12 cellular contexts compared by ENCODE assay signal in the genomic region with DNA sequence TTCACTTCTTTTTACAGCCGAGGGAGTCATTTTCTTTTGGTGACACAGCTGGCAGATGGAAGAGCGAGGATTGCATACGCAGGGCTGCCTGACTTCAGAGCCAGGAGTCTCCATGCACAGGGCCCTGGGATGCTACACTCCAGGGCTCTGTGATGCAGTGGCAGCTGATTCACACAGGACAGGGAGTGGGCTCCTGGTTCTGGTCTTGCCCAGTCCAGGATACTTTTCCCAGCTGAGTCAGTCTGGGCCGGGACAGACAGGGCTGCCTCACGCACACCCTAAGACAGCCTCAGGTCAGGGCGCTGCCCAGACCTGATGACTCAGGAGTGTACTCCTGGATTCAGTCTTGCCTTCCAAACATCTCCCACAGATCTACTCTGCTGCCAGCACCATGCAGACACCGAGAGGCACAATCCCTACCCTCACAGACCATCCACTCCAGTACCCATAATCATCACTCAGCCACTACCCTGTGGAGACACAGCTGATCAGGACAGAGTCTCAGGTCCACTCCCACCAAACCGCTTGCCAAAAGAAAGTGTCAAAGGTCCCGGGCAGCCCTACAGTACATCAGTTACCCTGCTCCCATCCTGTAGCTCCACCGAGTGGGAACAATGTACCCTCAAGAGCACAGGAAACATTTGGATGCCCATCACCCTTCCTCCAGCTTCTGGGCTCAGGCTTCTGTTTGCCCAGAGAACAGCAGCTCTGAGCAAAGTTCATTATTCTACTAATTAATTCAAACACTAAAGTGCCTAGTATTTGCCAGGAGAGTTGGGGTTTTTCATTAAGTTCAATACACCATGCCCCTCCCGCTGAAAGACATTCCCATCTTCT. TPM values are rescaled to one million over a fixed set of nuclear protein-coding genes. Genes with fewer than 3 reads are reported as not detected.
DNase-seq lines count a peak whose midpoint lies in the region; ATAC-seq, FAIRE-seq and TF ChIP-seq lines count a peak whose summit lies in the region.
"Had no signal": no experiment of that assay in that cellular context is flagged by ENCODE, and none has a peak within 500 bp of the region (broad histone marks: within the 10 kb centered on the region; RNA-seq: fewer than 3 reads in every experiment).

No MANE protein-coding gene starts in this region.

- H3K36me3 ChIP-seq in H1 (ENCODE audit: control insufficient read depth in 2 of 4, insufficient read depth in 4 of 4, low read length in 3 of 4) (peaks cover 0 to 12% (median 4%) of the 10 kb centered on the region in 4 experiments; a peak in 5 of 8 replicates), aorta (ENCODE audit: control insufficient read depth in 1 of 2, insufficient read depth in 2 of 2, low read length in 1 of 2) (no peaks in the 10 kb centered on the region)

- peak overlapping the region; percentile 80; the same call in 1 of the 2 replicates for H2BK20ac ChIP-seq in H1 (ENCODE audit: low read length)

- POLR2A ChIA-PET in H1 (lab: Charles Lee; ENCODE audit: partially characterized antibody), result interaction anchor here (0.9 to 8.1 kb wide), 13 partner anchors 10 to 91 kb away, joined by 3 to 60 read pairs (median 4); a partner anchor contains a TSS

- H3K4me2 ChIP-seq in H1 (ENCODE audit: insufficient read depth in 1 of 2, low read depth in 2 of 2, low read length in 2 of 2), result no peak overlapping the region

- H3K23me2 ChIP-seq in H1 (ENCODE audit: low read depth, low read length), result no peaks in the 10 kb centered on the region

- H3K4ac ChIP-seq in H1 (replicated peaks; ENCODE audit: insufficient read length, low read depth, low read length), result no peak overlapping the region

- peaks cover 11 to 38% (median 23%) of the 10 kb centered on the region in 4 experiments for H3K4me1 ChIP-seq in H1 (replicated peaks in 1 of 4; ENCODE audit: control insufficient read depth in 3 of 4, insufficient read depth in 4 of 4, low read length in 3 of 4)
- H3K4me1 ChIP-seq in aorta (ENCODE audit: control insufficient read depth in 1 of 2, insufficient read depth in 2 of 2, low read length in 2 of 2), result peaks cover 0 to 4% of the 10 kb centered on the region in 2 donors

- no peak overlapping the region for H4K5ac ChIP-seq in H1 (ENCODE audit: insufficient read length, low read depth, low read length)

- no peak for TF ChIP-seq CTCF in H1 (IDR thresholded peaks at IDR 0.05; ENCODE audit: control extremely low read depth in 1 of 3, insufficient read depth in 1 of 3, low read depth in 1 of 3, low read length in 3 of 3)

- no peak overlapping the region for H3K18ac ChIP-seq in H1 (ENCODE audit: extremely low read depth, low read length)

- intact Hi-C loops in Right ventricle myocardium superior (cut with DNase I) (no loop called here), Right ventricle myocardium inferior (cut with DNase I) (no loop called here), aorta (cut with DNase I) (loop anchor here in 1 of 2 donors (5.0 kb wide), 1 partner anchor 81 kb away; a partner anchor contains a TSS)

- peaks cover 0 to 63% of the 10 kb centered on the region in 2 experiments; a peak in 3 of 4 replicates for H3K79me2 ChIP-seq in H1 (ENCODE audit: control insufficient read depth in 1 of 2, insufficient read depth in 2 of 2, low read length in 2 of 2)

- 0 out of 2 replicates have a peak overlapping the region, but pooled peaks have one; percentile 46 for H2BK15ac ChIP-seq in H1 (ENCODE audit: low read length)

- no peak overlapping the region for H3K9ac ChIP-seq in H1 (replicated peaks in 1 of 4; ENCODE audit: extremely low read depth in 1 of 4, low read depth in 3 of 4, low read length in 3 of 4)

- H3K14ac ChIP-seq in H1 (ENCODE audit: insufficient read length), result no peak overlapping the region

- H3K79me1 ChIP-seq in H1 (ENCODE audit: low read depth, low read length), result peaks cover 19% of the 10 kb centered on the region

- DNase-seq in Right ventricle myocardium superior (no peak), Right ventricle myocardium inferior (ENCODE audit: missing footprints) (no peak), H1 (ENCODE audit: low read depth in 1 of 2, low spot score in 2 of 2) (no peak), midbrain (lab: John Stamatoyannopoulos, UW) (peak; percentile 32), aorta (peak; percentile 78 to 86), NCI-H748 treated with DMSO at 0.1 percent for 48 hours (lab: John Stamatoyannopoulos, UW) (no peak), T-helper 9 cell (no peak)
- no peak for DNase-seq in activated CD4-positive, CD25-positive, alpha-beta regulatory T cell (lab: John Stamatoyannopoulos, UW)
- DNase-seq: immature natural killer cell; NCI-H1417; stimulated activated naive CD4-positive, alpha-beta T cell treated with Interleukin-2 at 50 U/mL for 16 hours had no signal

- H2AK5ac ChIP-seq in H1 (ENCODE audit: low read depth, low read length), result 0 out of 2 replicates have a peak overlapping the region, but pooled peaks have one; percentile 65

- H3K4me3 ChIP-seq in H1 (ENCODE audit: extremely low read depth in 1 of 4, insufficient read depth in 2 of 4, low read depth in 3 of 4, low read length in 4 of 4), result no peak overlapping the region
- no peak overlapping the region for H3K4me3 ChIP-seq in aorta (ENCODE audit: low read length in 2 of 2)

- no peak overlapping the region for H3K56ac ChIP-seq in H1 (replicated peaks; ENCODE audit: insufficient read length, low read depth, low read length)

- no peaks in the 10 kb centered on the region for H3K9me3 ChIP-seq in H1 (ENCODE audit: insufficient read depth in 2 of 2, low read depth in 1 of 2, low read length in 1 of 2)
- no peaks in the 10 kb centered on the region for H3K9me3 ChIP-seq in aorta (ENCODE audit: control insufficient read depth, low read length)

- ATAC-seq in Right ventricle myocardium superior (ENCODE audit: poor library complexity) (peak; percentile 18), Right ventricle myocardium inferior (no peak), aorta (ENCODE audit: low FRiP score) (peak; percentile 67)

- CTCF ChIA-PET in H1 (lab: Charles Lee; ENCODE audit: partially characterized antibody), result interaction anchor here (0.7 to 5.0 kb wide), 17 partner anchors 7 to 434 kb away, joined by 3 to 44 read pairs (median 4); a partner anchor contains a TSS

- H2BK12ac ChIP-seq in H1 (ENCODE audit: low read depth, low read length), result peak overlapping the region; percentile 50; the same call in 1 of the 2 replicates

- no peak overlapping the region for H2BK120ac ChIP-seq in H1 (replicated peaks; ENCODE audit: low read depth, low read length)

- H2AFZ ChIP-seq in H1 (ENCODE audit: low read length), result no peak overlapping the region

- H2BK5ac ChIP-seq in H1 (ENCODE audit: low read depth, low read length), result peak overlapping the region; percentile 56

- peaks cover 0 to 2% of the 10 kb centered on the region in 2 experiments for H4K20me1 ChIP-seq in H1 (replicated peaks in 1 of 2; ENCODE audit: control insufficient read depth in 1 of 2, insufficient read depth in 2 of 2, low read length in 2 of 2)

- no peak overlapping the region for H4K8ac ChIP-seq in H1 (ENCODE audit: extremely low read depth, insufficient read depth, low read length)

- H4K91ac ChIP-seq in H1 (replicated peaks; ENCODE audit: insufficient read length, low read length), result no peak overlapping the region

- no peak for FAIRE-seq in H1 (lab: Jason Lieb, UNC)
- FAIRE-seq: A204.1 had no signal

- no peaks in the 10 kb centered on the region for H3K27me3 ChIP-seq in H1 (replicated peaks in 1 of 4; ENCODE audit: control insufficient read depth in 3 of 4, extremely low read depth in 1 of 4, insufficient read depth in 3 of 4, low read length in 3 of 4)
- H3K27me3 ChIP-seq in aorta (ENCODE audit: control insufficient read depth in 1 of 2, insufficient read depth in 2 of 2, low read length in 1 of 2), result no peaks in the 10 kb centered on the region

- H3K27ac ChIP-seq in H1 (ENCODE audit: low read depth, low read length) (peak overlapping the region; percentile 59; the same call in 1 of the 2 replicates), aorta (ENCODE audit: low read depth in 1 of 2, low read length in 2 of 2) (peak overlapping the region; percentile 52 to 83)

- TF ChIP-seq POLR2A in H1 (IDR thresholded peaks at IDR 0.05; ENCODE audit: control extremely low read depth in 1 of 2, low read depth in 2 of 2, low read length in 2 of 2), result no peak

- H3K23ac ChIP-seq in H1 (ENCODE audit: insufficient read length), result no peak overlapping the region

- WGBS in H1 (ENCODE audit: extremely low coverage in 1 of 2, insufficient coverage in 1 of 2, insufficient read length in 1 of 2, insufficient replicate concordance in 2 of 2, low coverage in 1 of 2, low lambda C conversion rate in 2 of 2, missing lambda C conversion rate in 1 of 2), 2 experiments, result 92% methylated on average over 11 of the region's 11 CpGs; no CpG with 5 or more reads in 1 of the 2 experiments
- WGBS in aorta, 2 donors, result 40 to 47% methylated on average over 11 of the region's 11 CpGs

- no peak for TF ChIP-seq EP300 in H1 (IDR thresholded peaks at IDR 0.05; ENCODE audit: borderline replicate concordance in 1 of 2, low read depth in 2 of 2, low read length in 2 of 2)

- TF ChIP-seq RAD21 in H1 (IDR thresholded peaks at IDR 0.05 in 1 of 2, conservative IDR thresholded peaks at IDR 0.05 in 1 of 2; ENCODE audit: low read depth in 2 of 2, low read length in 2 of 2), result no peak

RNA-seq across cellular contexts. Expression of a gene that starts 11.5 kb away (rescaled TPM):
- total RNA-seq in Right ventricle myocardium superior (80.7 TPM), Right ventricle myocardium inferior (82.1 TPM), aorta (100 to 1,000 TPM in 1 of 2 donors, 10 to 100 TPM in 1; 51.2 to 114 TPM)
- 59.2 and 60.2 TPM in 2 replicates for total RNA-seq in H1 (2021; fragmentation: NEBNext Ultra II Directional; extraction: Animal tissue kit (Norgen Biotek cat#: 25700))
- polyA plus RNA-seq in H1 (2011; rRNA removed) (29.9 and 34.6 TPM in 2 replicates), aorta (10 to 100 TPM; 19.2 to 50.6 TPM)
- polyA plus RNA-seq in H1 (2011; cell fraction: cytosol; rRNA removed), result 33.3 TPM
- 20.2 TPM for polyA plus RNA-seq in H1 (2011; cell fraction: nucleus; rRNA removed)
- 49.5 to 58.2 TPM (median 53.1 TPM) in 4 replicates for polyA plus RNA-seq in H1 (2012, experiment 1 of 2)
- 62.5 TPM for polyA plus RNA-seq in H1 (2012, experiment 2 of 2)
- polyA plus RNA-seq in H1 (2013, experiment 1 of 2), result 51.2 TPM
- 59.1 TPM for polyA plus RNA-seq in H1 (2013, experiment 2 of 2)
- 65.3 and 74.9 TPM in 2 replicates for polyA minus RNA-seq in H1 (2011; rRNA and poly(A)+ RNA removed)
- polyA minus RNA-seq in H1 (2011; cell fraction: cytosol; rRNA and poly(A)+ RNA removed), result 45.6 TPM
- polyA minus RNA-seq in H1 (2011; cell fraction: nucleus; rRNA and poly(A)+ RNA removed), result 17.7 TPM

RNA-seq across cellular contexts. Expression of a gene that starts 26.2 kb away (rescaled TPM):
- total RNA-seq in Right ventricle myocardium superior (25.3 TPM), Right ventricle myocardium inferior (21.9 TPM), aorta (10 to 100 TPM; 20.3 to 25.0 TPM)
- total RNA-seq in H1 (2021; fragmentation: NEBNext Ultra II Directional; extraction: Animal tissue kit (Norgen Biotek cat#: 25700)), result 18.2 and 19.6 TPM in 2 replicates
- polyA plus RNA-seq in H1 (2011; rRNA removed) (50.8 and 57.4 TPM in 2 replicates), aorta (10 to 100 TPM; 14.3 to 14.4 TPM)
- 29.3 TPM for polyA plus RNA-seq in H1 (2011; cell fraction: cytosol; rRNA removed)
- 32.0 TPM for polyA plus RNA-seq in H1 (2011; cell fraction: nucleus; rRNA removed)
- 15.1 to 17.8 TPM (median 16.5 TPM) in 4 replicates for polyA plus RNA-seq in H1 (2012, experiment 1 of 2)
- 23.0 TPM for polyA plus RNA-seq in H1 (2012, experiment 2 of 2)
- 15.6 TPM for polyA plus RNA-seq in H1 (2013, experiment 1 of 2)
- polyA plus RNA-seq in H1 (2013, experiment 2 of 2), result 18.9 TPM
- polyA minus RNA-seq in H1 (2011; rRNA and poly(A)+ RNA removed), result 44.9 and 51.1 TPM in 2 replicates
- polyA minus RNA-seq in H1 (2011; cell fraction: cytosol; rRNA and poly(A)+ RNA removed), result 15.0 TPM
- polyA minus RNA-seq in H1 (2011; cell fraction: nucleus; rRNA and poly(A)+ RNA removed), result 21.8 TPM

RNA-seq across cellular contexts. Expression of a gene that starts 28.6 kb away (rescaled TPM):
- total RNA-seq in Right ventricle myocardium superior (not detected), Right ventricle myocardium inferior (not detected), aorta (under 1 TPM; 0.42 to 0.69 TPM)
- total RNA-seq in H1 (2021; fragmentation: NEBNext Ultra II Directional; extraction: Animal tissue kit (Norgen Biotek cat#: 25700)), result 4.0 and 4.4 TPM in 2 replicates
- polyA plus RNA-seq in H1 (2011; rRNA removed) (2.1 and 3.6 TPM in 2 replicates), aorta (under 1 TPM in 1 of 2 donors, not detected in 1; 0.18 TPM)
- polyA plus RNA-seq in H1 (2011; cell fraction: cytosol; rRNA removed), result 2.5 TPM
- 5.2 TPM for polyA plus RNA-seq in H1 (2011; cell fraction: nucleus; rRNA removed)
- 0.86 to 2.7 TPM (median 2.3 TPM) in 4 replicates for polyA plus RNA-seq in H1 (2012, experiment 1 of 2)
- polyA plus RNA-seq in H1 (2012, experiment 2 of 2), result 1.5 TPM
- polyA plus RNA-seq in H1 (2013, experiment 1 of 2), result 2.7 TPM
- polyA plus RNA-seq in H1 (2013, experiment 2 of 2), result 2.1 TPM
- polyA minus RNA-seq in H1 (2011; rRNA and poly(A)+ RNA removed), result 0.59 and 0.63 TPM in 2 replicates
- 2.1 TPM for polyA minus RNA-seq in H1 (2011; cell fraction: cytosol; rRNA and poly(A)+ RNA removed)
- 1.4 TPM for polyA minus RNA-seq in H1 (2011; cell fraction: nucleus; rRNA and poly(A)+ RNA removed)
- polyA plus RNA-seq: immature natural killer cell had no signal

RNA-seq across cellular contexts. Expression of a gene that starts 30.1 kb away (rescaled TPM):
- total RNA-seq in Right ventricle myocardium superior, result not detected
- total RNA-seq in Right ventricle myocardium inferior, result not detected
- 0.67 and 0.73 TPM in 2 replicates for total RNA-seq in H1 (2021; fragmentation: NEBNext Ultra II Directional; extraction: Animal tissue kit (Norgen Biotek cat#: 25700))
- polyA plus RNA-seq in H1 (2011; rRNA removed), result 1.3 and 1.5 TPM in 2 replicates
- 1.0 TPM for polyA plus RNA-seq in H1 (2011; cell fraction: cytosol; rRNA removed)
- polyA plus RNA-seq in H1 (2011; cell fraction: nucleus; rRNA removed), result 1.8 TPM
- polyA plus RNA-seq in H1 (2012, experiment 1 of 2), result 0.22 to 0.98 TPM (median 0.68 TPM) in 4 replicates
- 0.47 TPM for polyA plus RNA-seq in H1 (2012, experiment 2 of 2)
- polyA plus RNA-seq in H1 (2013, experiment 1 of 2), result 0.79 TPM
- 0.72 TPM for polyA plus RNA-seq in H1 (2013, experiment 2 of 2)
- polyA minus RNA-seq in H1 (2011; rRNA and poly(A)+ RNA removed), result 0.15 and 0.32 TPM in 2 replicates
- polyA minus RNA-seq in H1 (2011; cell fraction: cytosol; rRNA and poly(A)+ RNA removed), result not detected
- 0.70 TPM for polyA minus RNA-seq in H1 (2011; cell fraction: nucleus; rRNA and poly(A)+ RNA removed)
- total RNA-seq in aorta, result not detected
- polyA plus RNA-seq in aorta, result under 1 TPM; 0.08 to 0.38 TPM
- polyA plus RNA-seq: immature natural killer cell had no signal

RNA-seq across cellular contexts. Expression of a gene that starts 41.4 kb away (rescaled TPM):
- 1.2 TPM for total RNA-seq in Right ventricle myocardium superior
- total RNA-seq in Right ventricle myocardium inferior, result 0.73 TPM
- not detected in 2 replicates for total RNA-seq in H1 (2021; fragmentation: NEBNext Ultra II Directional; extraction: Animal tissue kit (Norgen Biotek cat#: 25700))
- not detected in 2 replicates for polyA plus RNA-seq in H1 (2011; rRNA removed)
- 0.03 TPM for polyA plus RNA-seq in H1 (2011; cell fraction: cytosol; rRNA removed)
- polyA plus RNA-seq in H1 (2011; cell fraction: nucleus; rRNA removed), result 1.6 TPM
- polyA plus RNA-seq in H1 (2012, experiment 1 of 2), result 0.42 to 0.67 TPM (median 0.60 TPM) in 4 replicates
- polyA plus RNA-seq in H1 (2012, experiment 2 of 2), result not detected
- not detected for polyA plus RNA-seq in H1 (2013, experiment 1 of 2)
- polyA plus RNA-seq in H1 (2013, experiment 2 of 2), result not detected
- 0.19 TPM in 1 of 2 replicates, not detected in the other for polyA minus RNA-seq in H1 (2011; rRNA and poly(A)+ RNA removed)
- not detected for polyA minus RNA-seq in H1 (2011; cell fraction: cytosol; rRNA and poly(A)+ RNA removed)
- polyA minus RNA-seq in H1 (2011; cell fraction: nucleus; rRNA and poly(A)+ RNA removed), result 1.1 TPM
- total RNA-seq in aorta, result under 1 TPM; 0.66 to 0.91 TPM
- polyA plus RNA-seq in aorta, result not detected

Comparison
In these comparisons a context has a peak if more than half of its experiments do, and no peak if none do; other contexts are left out.
1. DNase-seq: peak in midbrain (single experiment) and aorta (2 of 2); none in Right ventricle myocardium superior (single experiment), Right ventricle myocardium inferior (single experiment), H1 (0 of 2), NCI-H748 treated with DMSO at 0.1 percent for 48 hours (single experiment), T-helper 9 cell (single experiment) and activated CD4-positive, CD25-positive, alpha-beta regulatory T cell (0 of 4).